ENCODE assay signal across 20 cellular contexts in genomic region chr3:113914646-113915045, GRCh38.
A peak's percentile ranks its signal among the peaks of the same experiment; 100 is the strongest.
DNase-seq lines count a peak whose midpoint lies in the region; ATAC-seq and TF ChIP-seq lines count a peak whose summit lies in the region.
"Had no signal": no experiment of that assay in that cellular context is flagged by ENCODE, and none has a peak within 500 bp of the region (broad histone marks: within the 10 kb centered on the region; RNA-seq: fewer than 3 reads in every experiment).

No MANE protein-coding gene starts in this region.

- CTCF ChIA-PET in RWPE1 (lab: Yijun Ruan, JAX) = interaction anchor here (0.7 to 3.0 kb wide), 4 partner anchors 70 to 215 kb away, joined by 3 to 38 read pairs (median 8); partner anchors contain the start of gene GRAMD1C

- no peak for TF ChIP-seq CTCF in RWPE1 (conservative IDR thresholded peaks at IDR 0.05; ENCODE audit: low read depth)
- no peak for TF ChIP-seq CTCF in epithelial cell of esophagus (IDR thresholded peaks at IDR 0.05; ENCODE audit: insufficient read depth, low read depth, low read length, missing control alignments)

- POLR2A ChIA-PET in RWPE1 (lab: Yijun Ruan, JAX; ENCODE audit: low non-redundant PET) = no interaction called here

- peak; percentile 68 for DNase-seq in GM03348 (ENCODE audit: low spot score)
- peak; percentile 10 for DNase-seq in RWPE1 (ENCODE audit: low spot score)
- peak; percentile 28 for DNase-seq in epithelial cell of esophagus (ENCODE audit: low read depth)
- DNase-seq in skeletal muscle cell (ENCODE audit: low read depth) = peak; percentile 31
- DNase-seq in central memory CD4-positive, alpha-beta T cell = no peak
- DNase-seq: activated CD4-positive, alpha-beta T cell treated with anti-CD3 and anti-CD28 coated beads, Interleukin-2, amount 50 U/mL, for 1 hour; activated CD8-positive, alpha-beta memory T cell treated with anti-CD3 and anti-CD28 coated beads, Interleukin-2, amount 50 U/mL, for 48 hours; activated gamma-delta T cell treated with Interleukin-2 at 50 U/mL for 16 hours; C1 segment of cervical spinal cord; colonic mucosa; natural killer cell; NCI-H1417 treated with DMSO at 0.1 percent for 48 hours; NCI-H524 treated with DMSO at 0.1 percent for 48 hours; posterior cingulate gyrus; SIG-M5; stimulated activated CD4-positive, alpha-beta T cell treated with anti-CD3 and anti-CD28 coated beads, Interleukin-1b, Interleukin-23, amount 100 ng/mL, for 48 hours; upper lobe of left lung had no signal

- no peak overlapping the region for H3K4me3 ChIP-seq in epithelial cell of esophagus (ENCODE audit: low read length)
- H3K4me3 ChIP-seq in skeletal muscle cell (ENCODE audit: low read depth, low read length) = no peak overlapping the region
- H3K4me3 ChIP-seq: ascending aorta, colonic mucosa, upper lobe of left lung had no signal

- ATAC-seq in GM19455 (IDR thresholded peaks at IDR 0.05; ENCODE audit: unreplicated experiment) (no peak), GM21576 (IDR thresholded peaks at IDR 0.05; ENCODE audit: unreplicated experiment) (no peak)
- ATAC-seq: natural killer cell had no signal

- H3K27ac ChIP-seq in RWPE1 = no peak overlapping the region
- H3K27ac ChIP-seq: ascending aorta, colonic mucosa, upper lobe of left lung had no signal
